In genomic region chr2:69830906-69831241, GRCh38 we compare ENCODE assay signal across 8 cellular contexts. TPM values are rescaled to one million over a fixed set of nuclear protein-coding genes. Genes with fewer than 3 reads are reported as not detected.
DNase-seq lines count a peak whose midpoint lies in the region; ATAC-seq and TF ChIP-seq lines count a peak whose summit lies in the region.
"Not testable (repeated sequence)": the region's sequence is repeated elsewhere in the genome, so short reads cannot be mapped to it uniquely, and the experiment has no call there.

No MANE protein-coding gene starts in this region.

- H3K4me1 ChIP-seq in GM23338 (ENCODE audit: insufficient read depth) (peaks cover 17% of the 10 kb centered on the region), OCI-LY7 (ENCODE audit: insufficient read depth, low read length, poor library complexity, severe bottlenecking) (peaks cover 32% of the 10 kb centered on the region)

- H3K27ac ChIP-seq in 22Rv1 = peak overlapping the region; percentile 80; the same call in 1 of the 2 replicates
- not testable (repeated sequence) for H3K27ac ChIP-seq in GM23338 (ENCODE audit: low read depth); OCI-LY7 (ENCODE audit: low read depth, low read length, poor library complexity, severe bottlenecking)

- H3K9me3 Mint-ChIP-seq in GM23338; activated T-cell treated with anti-CD3 and anti-CD28 coated beads, Interleukin-2, amount 50 U/mL, for 24 hours; chondrocyte (ENCODE audit: low read depth); mesothelial cell of epicardium: not testable (repeated sequence)

- H3K4me2 ChIP-seq in GM23338 (peak overlapping the region; percentile 97), OCI-LY7 (ENCODE audit: low read length) (peak overlapping the region; percentile 83)

- intact Hi-C loops in OCI-LY7 (cut with micrococcal nuclease; ENCODE audit: unreplicated experiment) = loop anchor here (5.0 kb wide), 1 partner anchor 256 kb away; the partner anchor contains the start of gene PCBP1

- not testable (repeated sequence) for H3K27ac Mint-ChIP-seq in GM23338
- peak overlapping the region; percentile 85 for H3K27ac Mint-ChIP-seq in activated T-cell treated with anti-CD3 and anti-CD28 coated beads, Interleukin-2, amount 50 U/mL, for 24 hours
- H3K27ac Mint-ChIP-seq in chondrocyte (ENCODE audit: unreplicated experiment) (peak overlapping the region; percentile 60), mesothelial cell of epicardium (peak overlapping the region; percentile 67)

- H3K27me3 Mint-ChIP-seq in GM23338 (ENCODE audit: insufficient read depth, low read depth, poor library complexity); activated T-cell treated with anti-CD3 and anti-CD28 coated beads, Interleukin-2, amount 50 U/mL, for 24 hours; chondrocyte (ENCODE audit: low read depth); mesothelial cell of epicardium (ENCODE audit: low read depth): not testable (repeated sequence)

- not testable (repeated sequence) for BruUV-seq in OCI-LY7 (replicated peaks; lab: Mats Ljungman, UMichigan)

- H3K36me3 Mint-ChIP-seq in GM23338 (ENCODE audit: low read depth); chondrocyte (ENCODE audit: low read depth); mesothelial cell of epicardium: not testable (repeated sequence)
- H3K36me3 Mint-ChIP-seq in activated T-cell treated with anti-CD3 and anti-CD28 coated beads, Interleukin-2, amount 50 U/mL, for 24 hours (ENCODE audit: low read depth) = peaks cover 52% of the 10 kb centered on the region

- H3K79me2 ChIP-seq in GM23338 (replicated peaks; ENCODE audit: insufficient read depth) (peaks cover 57% of the 10 kb centered on the region), OCI-LY7 (ENCODE audit: insufficient read depth, low read depth, low read length) (peaks cover 59% of the 10 kb centered on the region)

- not testable (repeated sequence) for ATAC-seq in GM23338

- POLR2A ChIA-PET in OCI-LY7 (lab: Charles Lee) = interaction anchor here (0.5 to 1.3 kb wide), 3 partner anchors 18 to 106 kb away, joined by 3 read pairs; no protein-coding TSS in a partner anchor

- TF ChIP-seq CTCF in 22Rv1 (IDR thresholded peaks at IDR 0.05); GM23338 (conservative IDR thresholded peaks at IDR 0.05; ENCODE audit: low read depth in 2 of 2); OCI-LY7 (conservative IDR thresholded peaks at IDR 0.05; ENCODE audit: low read length); chondrocyte (IDR thresholded peaks at IDR 0.05); mesothelial cell of epicardium (IDR thresholded peaks at IDR 0.05; ENCODE audit: unreplicated experiment): not testable (repeated sequence)

- H3K36me3 ChIP-seq in GM23338 (ENCODE audit: insufficient read depth) = not testable (repeated sequence)
- peaks cover 44% of the 10 kb centered on the region for H3K36me3 ChIP-seq in OCI-LY7 (ENCODE audit: insufficient read depth, low read length)

- H4K20me1 ChIP-seq in GM23338 (replicated peaks; ENCODE audit: insufficient read depth) = peaks cover 20% of the 10 kb centered on the region
- H4K20me1 ChIP-seq in OCI-LY7 (ENCODE audit: insufficient read depth, low read length) = not testable (repeated sequence)

- H3K4me1 Mint-ChIP-seq in GM23338 (peaks cover 19% of the 10 kb centered on the region), chondrocyte (ENCODE audit: low read depth) (peaks cover 34% of the 10 kb centered on the region), mesothelial cell of epicardium (peaks cover 30% of the 10 kb centered on the region)
- peaks cover 70% of the 10 kb centered on the region for H3K4me1 Mint-ChIP-seq in activated T-cell treated with anti-CD3 and anti-CD28 coated beads, Interleukin-2, amount 50 U/mL, for 24 hours (ENCODE audit: low read depth)

- H3K27me3 ChIP-seq in GM23338 (ENCODE audit: insufficient read depth) = not testable (repeated sequence)

- H3K4me3 Mint-ChIP-seq in GM23338 (peak overlapping the region; percentile 82), chondrocyte (ENCODE audit: unreplicated experiment) (peak overlapping the region; percentile 88), mesothelial cell of epicardium (peak overlapping the region; percentile 93)
- H3K4me3 Mint-ChIP-seq in activated T-cell treated with anti-CD3 and anti-CD28 coated beads, Interleukin-2, amount 50 U/mL, for 24 hours = peak overlapping the region; percentile 86

- not testable (repeated sequence) for H2AFZ ChIP-seq in GM23338; OCI-LY7 (ENCODE audit: low read length)

- H3K9me2 ChIP-seq in GM23338 (ENCODE audit: insufficient read depth); OCI-LY7 (ENCODE audit: insufficient read depth, low read length): not testable (repeated sequence)

- H3K9me3 ChIP-seq in OCI-LY7 (ENCODE audit: low read length) = not testable (repeated sequence)

- H3K4me3 ChIP-seq in GM23338 (peak overlapping the region; percentile 66), OCI-LY7 (ENCODE audit: low read depth, low read length, poor library complexity, severe bottlenecking) (peak overlapping the region; percentile 94), skeletal muscle cell (ENCODE audit: low read depth, low read length) (peak overlapping the region; percentile 92)

- CTCF ChIA-PET in OCI-LY7 (lab: Charles Lee; ENCODE audit: unreplicated experiment) = not testable (repeated sequence)

- H3F3A ChIP-seq in GM23338 (replicated peaks; ENCODE audit: low read depth) = not testable (repeated sequence)

- not testable (repeated sequence) for DNase-seq in GM23338 (ENCODE audit: low spot score); OCI-LY7 (ENCODE audit: low spot score); activated T-cell treated with anti-CD3 and anti-CD28 coated beads, Interleukin-2, amount 50 U/mL, for 24 hours; chondrocyte (ENCODE audit: low spot score); mesothelial cell of epicardium (ENCODE audit: low spot score in 2 of 2, unreplicated experiment in 2 of 2); skeletal muscle cell (ENCODE audit: low read depth)
- DNase-seq in glomerular visceral epithelial cell (ENCODE audit: extremely low spot score) = peak; percentile 3

RNA-seq across cellular contexts. Expression of gene GMCL1, which starts 1.4 kb away (rescaled TPM):
- total RNA-seq in GM23338 (2014; rRNA removed; shearing (Covaris generic)) = 26.9 and 27.3 TPM in 2 replicates
- polyA plus RNA-seq in GM23338 (2016; fragmentation: Nextera tagmentation; extraction: Ambion mirVana) = 27.0 and 27.7 TPM in 2 replicates
- 11.9 and 14.4 TPM in 2 replicates for total RNA-seq in OCI-LY7 (2014; rRNA removed; shearing (Covaris generic))
- total RNA-seq in OCI-LY7 (2022) (25.9 and 28.2 TPM in 2 replicates), chondrocyte (13.6 to 20.7 TPM (median 13.6 TPM) in 3 replicates), mesothelial cell of epicardium (14.1 to 18.6 TPM (median 16.3 TPM) in 3 replicates)
